ENCODE assay signal across 28 cellular contexts in genomic region chr18:61860302-61860701, GRCh38.
"Had no signal": no experiment of that assay in that cellular context is flagged by ENCODE, and none has a peak within 500 bp of the region (broad histone marks: within the 10 kb centered on the region; RNA-seq: fewer than 3 reads in every experiment).

No MANE protein-coding gene starts in this region.

- ATAC-seq: activated T-helper 17 cell treated with anti-CD3 and anti-CD28 coated beads, Interleukin-2, amount 50 U/mL, for 72 hours; Panc1; Right ventricle myocardium inferior; WTC11 had no signal

- H3K27ac ChIP-seq: brain microvascular endothelial cell, SJCRH30 had no signal

- H3K9me3 Mint-ChIP-seq: activated CD4-positive, alpha-beta memory T cell treated with anti-CD3 and anti-CD28 coated beads for 36 hours; activated CD4-positive, alpha-beta T cell treated with anti-CD3 and anti-CD28 coated beads, Interleukin-2, amount 10 ng/mL, durations not matched to agents 24 days and 14 days; activated naive CD4-positive, alpha-beta T cell treated with anti-CD3 and anti-CD28 coated beads for 36 hours; activated T-helper 17 cell treated with anti-CD3 and anti-CD28 coated beads, Interleukin-2, amount 50 U/mL, for 72 hours; WTC11 had no signal

- H3K4me1 Mint-ChIP-seq: activated CD4-positive, alpha-beta T cell treated with anti-CD3 and anti-CD28 coated beads, Interleukin-2, amount 10 ng/mL, durations not matched to agents 24 days and 14 days; activated T-helper 17 cell treated with anti-CD3 and anti-CD28 coated beads, Interleukin-2, amount 50 U/mL, for 72 hours had no signal

- H3K4me2 ChIP-seq: SK-N-SH had no signal

- H3K9me3 ChIP-seq: MG63, SJCRH30, SK-N-SH had no signal

- H3K9ac ChIP-seq: SK-N-SH had no signal

- H3K4me1 ChIP-seq: SJCRH30 had no signal

- H3K27ac Mint-ChIP-seq: activated CD4-positive, alpha-beta memory T cell treated with anti-CD3 and anti-CD28 coated beads for 36 hours; activated CD4-positive, alpha-beta T cell treated with anti-CD3 and anti-CD28 coated beads, Interleukin-2, amount 10 ng/mL, durations not matched to agents 24 days and 14 days; activated naive CD4-positive, alpha-beta T cell treated with anti-CD3 and anti-CD28 coated beads for 36 hours; activated naive CD8-positive, alpha-beta T cell; activated T-helper 17 cell treated with anti-CD3 and anti-CD28 coated beads, Interleukin-2, amount 50 U/mL, for 72 hours; WTC11 had no signal

- H3K4me3 ChIP-seq: MG63, SJCRH30 had no signal

- DNase-seq: activated CD4-positive, alpha-beta memory T cell treated with anti-CD3 and anti-CD28 coated beads for 36 hours; activated CD4-positive, alpha-beta T cell treated with anti-CD3 and anti-CD28 coated beads for 1 hour; activated CD4-positive, alpha-beta T cell treated with anti-CD3 and anti-CD28 coated beads, Interleukin-2, amount 10 ng/mL, durations not matched to agents 24 days and 14 days; activated gamma-delta T cell; activated T-cell treated with anti-CD3 and anti-CD28 coated beads for 4 hours; activated T-cell treated with anti-CD3 and anti-CD28 coated beads, Interleukin-2, amount 50 U/mL, for 48 hours; brain microvascular endothelial cell; MG63; MV-4-11; NCI-H1092 treated with DMSO at 0.1 percent for 48 hours; NCI-H1417 treated with DMSO at 0.1 percent for 48 hours; NCI-H1694; NCI-H2029; NCI-H2107; NCI-H2171 treated with DMSO at 0.1 percent for 48 hours; NCI-H226; NK-92 treated with Interleukin-12 subunit alpha and Interleukin-12 subunit beta, amount 100 ng/mL, for 24 hours; OCI-M1; RPMI8226; SJCRH30; SK-N-SH; SW 1271 had no signal

- H3K36me3 Mint-ChIP-seq: activated CD4-positive, alpha-beta memory T cell treated with anti-CD3 and anti-CD28 coated beads for 36 hours; activated naive CD8-positive, alpha-beta T cell; WTC11 had no signal

- H3K36me3 ChIP-seq: MG63, SJCRH30 had no signal

- H3K4me3 Mint-ChIP-seq: activated CD4-positive, alpha-beta memory T cell treated with anti-CD3 and anti-CD28 coated beads for 36 hours; activated CD4-positive, alpha-beta T cell treated with anti-CD3 and anti-CD28 coated beads, Interleukin-2, amount 10 ng/mL, durations not matched to agents 24 days and 14 days; activated naive CD4-positive, alpha-beta T cell treated with anti-CD3 and anti-CD28 coated beads for 36 hours; activated naive CD8-positive, alpha-beta T cell; activated T-helper 17 cell treated with anti-CD3 and anti-CD28 coated beads, Interleukin-2, amount 50 U/mL, for 72 hours; WTC11 had no signal

- H3K27me3 ChIP-seq: brain microvascular endothelial cell, MG63, SJCRH30 had no signal

- H3K27me3 Mint-ChIP-seq: activated naive CD8-positive, alpha-beta T cell; activated T-helper 17 cell treated with anti-CD3 and anti-CD28 coated beads, Interleukin-2, amount 50 U/mL, for 72 hours had no signal
